17 cellular contexts compared by ENCODE assay signal in genomic region chr10:95663496-95663895, GRCh38.
"Had no signal": no experiment of that assay in that cellular context is flagged by ENCODE, and none has a peak within 500 bp of the region (broad histone marks: within the 10 kb centered on the region; RNA-seq: fewer than 3 reads in every experiment).

No MANE protein-coding gene starts in this region.

- H3K27me3 ChIP-seq: ascending aorta, breast epithelium had no signal

- H3K9me3 ChIP-seq: ascending aorta, breast epithelium, SK-N-SH had no signal

- H3K27ac ChIP-seq: breast epithelium had no signal

- DNase-seq: activated CD4-positive, alpha-beta T cell treated with anti-CD3 and anti-CD28 coated beads for 1 hour; activated CD4-positive, alpha-beta T cell treated with anti-CD3 and anti-CD28 coated beads, Interleukin-2, amount 50 U/mL, for 4 hours; activated naive CD4-positive, alpha-beta T cell treated with anti-CD3 and anti-CD28 coated beads for 36 hours; activated naive CD8-positive, alpha-beta T cell treated with anti-CD3 and anti-CD28 coated beads, Interleukin-2, amount 50 U/mL, for 24 hours; hippocampal formation; kidney; SK-N-SH; stimulated activated CD4-positive, alpha-beta T cell treated with anti-CD3 and anti-CD28 coated beads, Interleukin-15, amount 100 ng/mL, for 24 hours; stimulated activated CD4-positive, alpha-beta T cell treated with anti-CD3 and anti-CD28 coated beads, Interleukin-4, amount 100 ng/mL, for 24 hours; stimulated activated CD8-positive, alpha-beta memory T cell treated with anti-CD3 and anti-CD28 coated beads, Interleukin-4, amount 100 ng/mL, for 48 hours; stimulated activated naive CD8-positive, alpha-beta T cell treated with anti-CD3 and anti-CD28 coated beads, Interleukin-15, Interleukin-2, amounts not matched to agents 100 U/mL and 50 U/mL, for 24 hours; T-cell; T1000 had no signal

- H3K27me3 Mint-ChIP-seq: activated naive CD8-positive, alpha-beta T cell treated with anti-CD3 and anti-CD28 coated beads, Interleukin-2, amount 50 U/mL, for 24 hours; T-cell had no signal

- H3K4me1 ChIP-seq: ascending aorta had no signal

- H3K4me1 Mint-ChIP-seq: T-cell had no signal

- H3K36me3 ChIP-seq: ascending aorta, breast epithelium had no signal

- H3K9me3 Mint-ChIP-seq: activated naive CD4-positive, alpha-beta T cell treated with anti-CD3 and anti-CD28 coated beads for 36 hours; T-cell had no signal

- ATAC-seq: activated naive CD8-positive, alpha-beta T cell treated with anti-CD3 and anti-CD28 coated beads, Interleukin-2, amount 50 U/mL, for 24 hours; stimulated activated naive CD8-positive, alpha-beta T cell treated with anti-CD3 and anti-CD28 coated beads, Interleukin-15, Interleukin-2, amounts not matched to agents 100 U/mL and 50 U/mL, for 24 hours; T-cell had no signal

- H3K4me3 ChIP-seq: ascending aorta, breast epithelium, skin epidermis had no signal

- H3K4me3 Mint-ChIP-seq: activated naive CD4-positive, alpha-beta T cell treated with anti-CD3 and anti-CD28 coated beads for 36 hours; activated naive CD8-positive, alpha-beta T cell treated with anti-CD3 and anti-CD28 coated beads, Interleukin-2, amount 50 U/mL, for 24 hours; T-cell had no signal

- H3K27ac Mint-ChIP-seq: activated naive CD4-positive, alpha-beta T cell treated with anti-CD3 and anti-CD28 coated beads for 36 hours; activated T-helper 2 cell treated with anti-CD3 and anti-CD28 coated beads, Interferon-gamma antibody, Interleukin-2, Interleukin-4, amounts not matched to agents 10 μg/mL and 5 μg/mL and 100 μg/mL, durations not matched to agents 14 hours and 24 hours and 36 hours; T-cell had no signal
